In the genomic region with DNA sequence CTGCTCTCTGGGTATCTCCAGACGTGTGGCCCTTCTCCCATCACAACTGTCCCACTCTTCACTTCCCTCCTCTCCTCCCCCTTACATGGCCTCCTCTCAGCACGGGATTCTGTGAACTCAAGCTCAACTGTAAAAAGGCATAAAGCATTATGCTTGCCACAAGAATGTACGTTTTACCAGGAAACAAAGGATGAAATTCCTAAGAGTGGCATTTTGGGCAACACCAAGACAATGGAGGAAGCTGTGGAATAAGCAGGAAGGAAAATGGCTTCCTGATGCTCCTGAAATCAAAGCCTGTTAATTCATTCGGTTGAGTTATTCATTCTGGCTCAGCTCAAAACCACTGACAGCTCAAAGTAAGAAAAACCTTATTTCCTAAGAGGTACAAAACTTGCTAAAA, we compare ENCODE assay signal across 17 cellular contexts. TPM values are rescaled to one million over a fixed set of nuclear protein-coding genes. Genes with fewer than 3 reads are reported as not detected.
"Had no signal": no experiment of that assay in that cellular context is flagged by ENCODE, and none has a peak within 500 bp of the region (broad histone marks: within the 10 kb centered on the region; RNA-seq: fewer than 3 reads in every experiment).

No MANE protein-coding gene starts in this region.

- H3K27ac Mint-ChIP-seq: activated naive CD4-positive, alpha-beta T cell treated with anti-CD3 and anti-CD28 coated beads for 36 hours; activated T-helper 2 cell treated with anti-CD3 and anti-CD28 coated beads, Interferon-gamma antibody, Interleukin-2, Interleukin-4, amounts not matched to agents 10 μg/mL and 5 μg/mL and 100 μg/mL, durations not matched to agents 14 hours and 24 hours and 36 hours had no signal

- H3K4me3 ChIP-seq: lower lobe of right lung, pancreas had no signal

- H3K9me3 Mint-ChIP-seq: activated naive CD4-positive, alpha-beta T cell treated with anti-CD3 and anti-CD28 coated beads for 36 hours; activated T-helper 2 cell treated with anti-CD3 and anti-CD28 coated beads, Interferon-gamma antibody, Interleukin-2, Interleukin-4, amounts not matched to agents 10 μg/mL and 5 μg/mL and 100 μg/mL, durations not matched to agents 14 hours and 24 hours and 36 hours; neural crest cell; T-cell had no signal

- H3K36me3 ChIP-seq: lower lobe of right lung, pancreas had no signal

- H3K4me1 ChIP-seq: lower lobe of right lung, pancreas had no signal

- ATAC-seq: activated CD4-positive, CD25-positive, alpha-beta regulatory T cell treated with anti-CD3 and anti-CD28 coated beads, Interleukin-2, amount 50 U/mL, for 24 hours; lower lobe of right lung; pancreas; T-cell had no signal

- H3K4me3 Mint-ChIP-seq: activated naive CD4-positive, alpha-beta T cell treated with anti-CD3 and anti-CD28 coated beads for 36 hours; neural crest cell; T-cell had no signal

- H3K36me3 Mint-ChIP-seq: T-cell had no signal

- H3K9me3 ChIP-seq: lower lobe of right lung, pancreas had no signal

- H3K27ac ChIP-seq: lower lobe of right lung, pancreas had no signal

- DNase-seq: activated CD4-positive, alpha-beta T cell treated with anti-CD3 and anti-CD28 coated beads, Interleukin-2, amount 50 U/mL, for 48 hours; activated naive CD4-positive, alpha-beta T cell treated with anti-CD3 and anti-CD28 coated beads for 36 hours; activated T-cell treated with anti-CD3 and anti-CD28 coated beads, Interleukin-2, amount 50 U/mL, for 1 hour; hypothalamus; lower lobe of right lung; midbrain; pancreas; stimulated activated CD4-positive, alpha-beta T cell treated with anti-CD3 and anti-CD28 coated beads, Interleukin-12 subunit alpha, Interleukin-12 subunit beta, amount 100 ng/mL, for 4 hours; stimulated activated CD4-positive, alpha-beta T cell treated with anti-CD3 and anti-CD28 coated beads, Interleukin-2, amount 100 ng/mL, for 24 hours; T-cell; T1000 had no signal

- H3K4me1 Mint-ChIP-seq: T-cell had no signal

- H3K27me3 ChIP-seq: pancreas had no signal

RNA-seq across cellular contexts. Expression of gene DMRT1, which starts 40.9 kb away (rescaled TPM):
- total RNA-seq: activated naive CD4-positive, alpha-beta T cell treated with anti-CD3 and anti-CD28 coated beads for 36 hours; activated T-helper 2 cell treated with anti-CD3 and anti-CD28 coated beads, Interferon-gamma antibody, Interleukin-2, Interleukin-4, amounts not matched to agents 10 μg/mL and 5 μg/mL and 100 μg/mL, durations not matched to agents 14 hours and 24 hours and 36 hours; cardiac septum; esophagus mucosa; lower lobe of right lung; myocyte; neural crest cell; pancreas; T-cell had no signal
- polyA plus RNA-seq: pancreas had no signal
